8 cellular contexts compared by ENCODE assay signal in genomic region chr4:159764343-159764952, GRCh38.
DNase-seq lines count a peak whose midpoint lies in the region; ATAC-seq and TF ChIP-seq lines count a peak whose summit lies in the region.

No MANE protein-coding gene starts in this region.

- no peak overlapping the region for H3K4me2 ChIP-seq in osteoblast (ENCODE audit: insufficient read depth, low read length)

- H3K4me3 Mint-ChIP-seq in stimulated activated memory B cell treated with anti-CD40 and anti-IgM and Interleukin-4, amounts not matched to agents 10 μg/mL and 1 μg/mL and 100 μg/mL, for 72 hours = no peak overlapping the region
- no peak overlapping the region for H3K4me3 Mint-ChIP-seq in T-cell

- no peaks in the 10 kb centered on the region for H3K36me3 ChIP-seq in osteoblast (ENCODE audit: insufficient read depth, low read length)

- H3K9me3 ChIP-seq in osteoblast (ENCODE audit: low read depth, low read length) = no peaks in the 10 kb centered on the region

- no peaks in the 10 kb centered on the region for H3K27me3 Mint-ChIP-seq in stimulated activated memory B cell treated with anti-CD40 and anti-IgM and Interleukin-4, amounts not matched to agents 10 μg/mL and 1 μg/mL and 100 μg/mL, for 72 hours
- H3K27me3 Mint-ChIP-seq in T-cell = no peaks in the 10 kb centered on the region

- CTCF ChIA-PET in T-cell (lab: Charles Lee) = interaction anchor here in 1 of 2 donors (0.7 kb wide), 1 partner anchor 258 kb away, joined by 3 read pairs; no protein-coding TSS in a partner anchor

- no peak overlapping the region for H3K4me3 ChIP-seq in osteoblast (ENCODE audit: insufficient read depth, low read length)

- H3K79me2 ChIP-seq in osteoblast (ENCODE audit: insufficient read depth, low read length) = no peaks in the 10 kb centered on the region

- no peaks in the 10 kb centered on the region for H3K36me3 Mint-ChIP-seq in stimulated activated memory B cell treated with anti-CD40 and anti-IgM and Interleukin-4, amounts not matched to agents 10 μg/mL and 1 μg/mL and 100 μg/mL, for 72 hours
- H3K36me3 Mint-ChIP-seq in T-cell = no peaks in the 10 kb centered on the region

- H3K4me1 ChIP-seq in osteoblast (ENCODE audit: insufficient read depth, low read length) = no peaks in the 10 kb centered on the region

- no peaks in the 10 kb centered on the region for H3K27me3 ChIP-seq in osteoblast (ENCODE audit: insufficient read depth, low read length)

- H3K27ac Mint-ChIP-seq in stimulated activated memory B cell treated with anti-CD40 and anti-IgM and Interleukin-4, amounts not matched to agents 10 μg/mL and 1 μg/mL and 100 μg/mL, for 72 hours = no peak overlapping the region
- no peak overlapping the region for H3K27ac Mint-ChIP-seq in T-cell

- peak; percentile 82 for ATAC-seq in GM21381 (IDR thresholded peaks at IDR 0.05; ENCODE audit: unreplicated experiment)
- ATAC-seq in HG03575 (IDR thresholded peaks at IDR 0.05; ENCODE audit: extremely low read depth, insufficient number of reproducible peaks, low FRiP score, unreplicated experiment) = peak; percentile 83
- no peak for ATAC-seq in stimulated activated memory B cell treated with anti-CD40 and anti-IgM and Interleukin-4, amounts not matched to agents 10 μg/mL and 1 μg/mL and 100 μg/mL, for 72 hours
- ATAC-seq in T-cell (replicated peaks in 1 of 4) = no peak

- POLR2A ChIA-PET in T-cell (lab: Charles Lee) = no interaction called here

- peak; percentile 57 for TF ChIP-seq CTCF in osteoblast (IDR thresholded peaks at IDR 0.05; ENCODE audit: extremely low read depth, low read depth, low read length)

- peak; percentile 43 for DNase-seq in GM03348 (ENCODE audit: low spot score)
- peak; percentile 93 for DNase-seq in OCI-M1 (lab: John Stamatoyannopoulos, UW)
- DNase-seq in epidermal melanocyte (ENCODE audit: insufficient read length, low spot score) = peak; percentile 58
- DNase-seq in osteoblast (ENCODE audit: insufficient read length, low spot score, missing footprints) = peak; percentile 65
- no peak for DNase-seq in T-cell

- H3K9me3 Mint-ChIP-seq in stimulated activated memory B cell treated with anti-CD40 and anti-IgM and Interleukin-4, amounts not matched to agents 10 μg/mL and 1 μg/mL and 100 μg/mL, for 72 hours = peaks cover 2% of the 10 kb centered on the region
- H3K9me3 Mint-ChIP-seq in T-cell = peaks cover 0 to 6% (median 0%) of the 10 kb centered on the region in 3 donors

- no peaks in the 10 kb centered on the region for H3K4me1 Mint-ChIP-seq in stimulated activated memory B cell treated with anti-CD40 and anti-IgM and Interleukin-4, amounts not matched to agents 10 μg/mL and 1 μg/mL and 100 μg/mL, for 72 hours
- no peaks in the 10 kb centered on the region for H3K4me1 Mint-ChIP-seq in T-cell

- no peak overlapping the region for H2AFZ ChIP-seq in osteoblast (ENCODE audit: low read length)

- H4K20me1 ChIP-seq in osteoblast (ENCODE audit: insufficient read depth, low read length) = no peaks in the 10 kb centered on the region

- no peak overlapping the region for H3K27ac ChIP-seq in osteoblast (ENCODE audit: low read depth, low read length)

Comparison
In these comparisons a context has a peak if more than half of its experiments do, and no peak if none do; other contexts are left out.
1. DNase-seq: peak in GM03348 (single experiment), OCI-M1 (single experiment), epidermal melanocyte (single experiment) and osteoblast (single experiment); none in T-cell (0 of 34).
2. ATAC-seq: peak in GM21381 (single experiment) and HG03575 (single experiment); none in stimulated activated memory B cell treated with anti-CD40 and anti-IgM and Interleukin-4, amounts not matched to agents 10 μg/mL and 1 μg/mL and 100 μg/mL, for 72 hours (single experiment) and T-cell (0 of 4).